Comparison of ENCODE assay signal across 27 cellular contexts in genomic region chr16:71276589-71277334, GRCh38. TPM values are rescaled to one million over a fixed set of nuclear protein-coding genes. Genes with fewer than 3 reads are reported as not detected.
"Had no signal": no experiment of that assay in that cellular context is flagged by ENCODE, and none has a peak within 500 bp of the region (broad histone marks: within the 10 kb centered on the region; RNA-seq: fewer than 3 reads in every experiment).

No MANE protein-coding gene starts in this region.

- H3K4me3 Mint-ChIP-seq: dendritic cell treated with granulocyte-macrophage colony-stimulating factor and Interleukin-4, amounts not matched to agents 40 ng/mL and 50 ng/mL, for 4 days; effector memory CD8-positive, alpha-beta T cell; endodermal cell; memory B cell had no signal

- ATAC-seq: effector memory CD8-positive, alpha-beta T cell; esophagus mucosa; gastrocnemius medialis; heart left ventricle; left cardiac atrium; left lung; left ventricle myocardium superior; lower lobe of right lung had no signal

- FAIRE-seq: islet of Langerhans, keratinocyte had no signal

- H3K27ac Mint-ChIP-seq: dendritic cell treated with granulocyte-macrophage colony-stimulating factor and Interleukin-4, amounts not matched to agents 40 ng/mL and 50 ng/mL, for 4 days; effector memory CD8-positive, alpha-beta T cell; endodermal cell; memory B cell had no signal

- H3K27me3 Mint-ChIP-seq: dendritic cell treated with granulocyte-macrophage colony-stimulating factor and Interleukin-4, amounts not matched to agents 40 ng/mL and 50 ng/mL, for 4 days; effector memory CD8-positive, alpha-beta T cell; memory B cell had no signal

- H3K4me1 ChIP-seq: colonic mucosa, esophagus squamous epithelium, gastrocnemius medialis, heart left ventricle, left lung, lower lobe of right lung had no signal

- H3K9me3 ChIP-seq: colonic mucosa, gastrocnemius medialis had no signal

- H2AFZ ChIP-seq: hepatocyte had no signal

- H3K4me3 ChIP-seq: colonic mucosa, esophagus squamous epithelium, gastrocnemius medialis, heart left ventricle, hepatocyte, left lung, lower lobe of right lung had no signal

- H3K27ac ChIP-seq: colonic mucosa, epithelial cell of prostate, esophagus squamous epithelium, gastrocnemius medialis, heart left ventricle, hepatocyte, left lung, lower lobe of right lung had no signal

- H3K27me3 ChIP-seq: colonic mucosa, esophagus squamous epithelium, gastrocnemius medialis, heart left ventricle, hepatocyte, left lung had no signal

- H3K4me1 Mint-ChIP-seq: endodermal cell had no signal

- H3K4me2 ChIP-seq: hepatocyte had no signal

- DNase-seq: colonic mucosa; cortex of kidney; effector CD8-positive, alpha-beta T cell; effector memory CD8-positive, alpha-beta T cell; endodermal cell; erythroblast; esophagus squamous epithelium; foreskin fibroblast; foreskin melanocyte; gastrocnemius medialis; heart left ventricle; hypothalamus; left cardiac atrium; left lung; left ventricle myocardium superior; lower lobe of right lung; mesendoderm; midbrain had no signal

- H3K79me2 ChIP-seq: hepatocyte had no signal

- H3K36me3 ChIP-seq: colonic mucosa, esophagus squamous epithelium, gastrocnemius medialis, heart left ventricle, left lung, lower lobe of right lung had no signal

- H3K9me3 Mint-ChIP-seq: effector memory CD8-positive, alpha-beta T cell had no signal

RNA-seq across cellular contexts. Expression of gene HYDIN, which starts 46.2 kb away (rescaled TPM):
- total RNA-seq: dermis microvascular lymphatic vessel endothelial cell, lung microvascular endothelial cell had no signal
